Comparison of ENCODE assay signal across 8 cellular contexts in genomic region chr3:102536479-102536878, GRCh38.
DNase-seq lines count a peak whose midpoint lies in the region; ATAC-seq and TF ChIP-seq lines count a peak whose summit lies in the region.

No MANE protein-coding gene starts in this region.

- no peak overlapping the region for H3K9ac ChIP-seq in Loucy (ENCODE audit: low read depth, low read length, poor library complexity, severe bottlenecking)

- H3K36me3 ChIP-seq in Loucy (ENCODE audit: insufficient read depth, low read length): no peaks in the 10 kb centered on the region

- H3K79me2 ChIP-seq in Loucy (ENCODE audit: insufficient read depth, low read length): no peaks in the 10 kb centered on the region

- H3K9me2 ChIP-seq in Loucy (replicated peaks; ENCODE audit: low read depth, low read length): no peaks in the 10 kb centered on the region

- DNase-seq in DMS 273 (lab: John Stamatoyannopoulos, UW; ENCODE audit: unreplicated experiment) (peak; percentile 81), SHP77 (lab: John Stamatoyannopoulos, UW) (peak; percentile 12 to 35), fibroblast of peridontal ligament (ENCODE audit: extremely low read depth) (peak; percentile 54), pons (ENCODE audit: low spot score) (peak; percentile 63), islet precursor cell (no peak)
- DNase-seq in activated T-cell treated with anti-CD3 and anti-CD28 coated beads, Interleukin-2, amount 50 U/mL, for 48 hours: no peak

- peak overlapping the region; percentile 50 for H3K4me2 ChIP-seq in Loucy (ENCODE audit: low read depth, low read length, poor library complexity, severe bottlenecking)

- no peaks in the 10 kb centered on the region for H3K27me3 ChIP-seq in Loucy (ENCODE audit: insufficient read depth, low read length, poor library complexity, severe bottlenecking)

- H4K20me1 ChIP-seq in Loucy (ENCODE audit: insufficient read depth, low read length, poor library complexity, severe bottlenecking): no peaks in the 10 kb centered on the region

- ATAC-seq in GM21367 (IDR thresholded peaks at IDR 0.05; ENCODE audit: unreplicated experiment): peak; percentile 64

- peak overlapping the region; percentile 53; the same call in 1 of the 2 replicates for H2AFZ ChIP-seq in Loucy (ENCODE audit: low read length)

- peak; percentile 81 for TF ChIP-seq CTCF in Loucy (conservative IDR thresholded peaks at IDR 0.05; ENCODE audit: low read length)

- H3K9me3 ChIP-seq in Loucy (ENCODE audit: insufficient read depth, low read depth, low read length): no peaks in the 10 kb centered on the region

- no peaks in the 10 kb centered on the region for H3F3A ChIP-seq in Loucy (ENCODE audit: low read depth)

- peak overlapping the region; percentile 26 for H3K4me3 ChIP-seq in Loucy (ENCODE audit: low read length, poor library complexity, severe bottlenecking)

- H3K4me1 ChIP-seq in Loucy (ENCODE audit: insufficient read depth, low read length, poor library complexity, severe bottlenecking): peaks cover 28% of the 10 kb centered on the region

Comparison
In these comparisons a context has a peak if more than half of its experiments do, and no peak if none do; other contexts are left out.
1. DNase-seq: peak in DMS 273 (single experiment), SHP77 (2 of 2), fibroblast of peridontal ligament (single experiment) and pons (single experiment); none in activated T-cell treated with anti-CD3 and anti-CD28 coated beads, Interleukin-2, amount 50 U/mL, for 48 hours (0 of 2) and islet precursor cell (single experiment).